ENCODE assay signal across 19 cellular contexts in the genomic region with DNA sequence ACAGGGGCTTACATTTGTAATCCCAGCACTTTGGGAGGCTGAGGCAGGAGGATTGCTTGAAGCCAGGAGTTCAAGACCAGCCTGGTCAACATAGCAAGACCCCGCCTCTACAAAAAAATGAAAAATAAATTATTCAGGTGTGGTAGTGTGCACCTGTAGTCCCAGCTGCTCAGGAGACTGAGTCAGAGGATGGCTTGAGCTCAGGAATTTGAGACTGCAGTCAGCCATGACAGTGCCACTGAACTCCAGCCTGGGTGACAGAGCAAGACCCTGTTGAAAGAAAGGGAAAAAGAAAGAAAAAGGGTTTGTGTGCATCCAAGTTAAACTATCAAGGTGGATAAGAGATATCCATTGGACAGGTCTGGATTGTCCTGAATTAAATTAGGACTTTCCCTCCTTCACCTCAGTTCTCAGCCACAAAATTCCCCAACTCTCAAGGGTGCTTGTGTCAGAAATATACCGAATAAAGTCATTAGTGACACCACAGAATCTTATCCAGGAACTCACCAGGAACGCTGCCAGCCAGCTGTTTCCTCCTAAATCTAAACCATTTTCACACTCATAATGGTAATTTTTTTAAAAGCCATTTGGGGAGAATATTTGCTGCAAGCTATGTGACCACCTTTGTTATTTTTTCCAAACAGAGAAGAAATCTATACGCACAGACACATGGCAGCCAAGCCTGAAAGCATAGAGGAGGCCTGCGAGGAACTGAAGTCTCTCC.
"Had no signal": no experiment of that assay in that cellular context is flagged by ENCODE, and none has a peak within 500 bp of the region (broad histone marks: within the 10 kb centered on the region; RNA-seq: fewer than 3 reads in every experiment).

No MANE protein-coding gene starts in this region.

- FAIRE-seq: astrocyte had no signal

- H3K27ac Mint-ChIP-seq: activated naive CD4-positive, alpha-beta T cell treated with anti-CD3 and anti-CD28 coated beads, Interleukin-2, amount 10 ng/mL, durations not matched to agents 7 days and 5 days; stimulated activated effector memory CD8-positive, alpha-beta T cell treated with anti-CD3 and anti-CD28 coated beads, Interleukin-12 subunit alpha, Interleukin-12 subunit beta, amount 100 ng/mL, for 72 hours had no signal

- H3K4me3 ChIP-seq: cardiac muscle cell, lung, prostate gland, right lobe of liver, tibial artery, uterus had no signal

- H3K4me1 ChIP-seq: prostate gland, right lobe of liver had no signal

- H3K9me3 ChIP-seq: prostate gland, right lobe of liver, tibial artery, uterus had no signal

- ATAC-seq: left colon; naive thymus-derived CD4-positive, alpha-beta T cell; right lobe of liver; stimulated activated effector memory CD8-positive, alpha-beta T cell treated with anti-CD3 and anti-CD28 coated beads, Interleukin-12 subunit alpha, Interleukin-12 subunit beta, amount 100 ng/mL, for 72 hours had no signal

- H3K9me3 Mint-ChIP-seq: activated naive CD4-positive, alpha-beta T cell treated with anti-CD3 and anti-CD28 coated beads, Interleukin-2, amount 10 ng/mL, durations not matched to agents 7 days and 5 days; stimulated activated effector memory CD8-positive, alpha-beta T cell treated with anti-CD3 and anti-CD28 coated beads, Interleukin-12 subunit alpha, Interleukin-12 subunit beta, amount 100 ng/mL, for 72 hours had no signal

- H3K27ac ChIP-seq: cardiac muscle cell, right lobe of liver had no signal

- H3K36me3 ChIP-seq: cardiac muscle cell, prostate gland, right lobe of liver, tibial artery, uterus had no signal

- H3K36me3 Mint-ChIP-seq: activated naive CD4-positive, alpha-beta T cell treated with anti-CD3 and anti-CD28 coated beads, Interleukin-2, amount 10 ng/mL, durations not matched to agents 7 days and 5 days; stimulated activated effector memory CD8-positive, alpha-beta T cell treated with anti-CD3 and anti-CD28 coated beads, Interleukin-12 subunit alpha, Interleukin-12 subunit beta, amount 100 ng/mL, for 72 hours had no signal

- H3K4me3 Mint-ChIP-seq: activated naive CD4-positive, alpha-beta T cell treated with anti-CD3 and anti-CD28 coated beads, Interleukin-2, amount 10 ng/mL, durations not matched to agents 7 days and 5 days; naive thymus-derived CD4-positive, alpha-beta T cell; stimulated activated effector memory CD8-positive, alpha-beta T cell treated with anti-CD3 and anti-CD28 coated beads, Interleukin-12 subunit alpha, Interleukin-12 subunit beta, amount 100 ng/mL, for 72 hours had no signal

- H3K27me3 ChIP-seq: cardiac muscle cell, right lobe of liver, tibial artery, uterus had no signal

- DNase-seq: activated CD4-positive, CD25-positive, alpha-beta regulatory T cell treated with anti-CD3 and anti-CD28 coated beads, Interleukin-2, amount 50 U/mL, for 72 hours; activated naive CD4-positive, alpha-beta T cell treated with anti-CD3 and anti-CD28 coated beads, Interleukin-2, amount 10 ng/mL, durations not matched to agents 7 days and 5 days; activated T-cell treated with anti-CD3 and anti-CD28 coated beads, Interleukin-2, amount 50 U/mL, for 1 hour; foreskin fibroblast; glutamatergic neuron; left colon; naive thymus-derived CD4-positive, alpha-beta T cell; nucleus accumbens; right lobe of liver; stimulated activated CD4-positive, alpha-beta T cell treated with anti-CD3 and anti-CD28 coated beads, Interleukin-1b, Interleukin-23, amount 100 ng/mL, for 48 hours; T-helper 1 cell; T1000; tibial artery; uterus had no signal
